1 cellular context compared by ENCODE assay signal in genomic region chr20:2108987-2109386, GRCh38.
TF ChIP-seq lines count a peak whose summit lies in the region.

No MANE protein-coding gene starts in this region.

TF ChIP-seq in IMR-90, 13 proteins besides CTCF, POLR2A, EP300 and RAD21 (continued from another document):
- TF ChIP-seq BHLHE40 (IDR thresholded peaks at IDR 0.05; ENCODE audit: low read depth, low read length) = no peak
- TF ChIP-seq, protein P1, sequence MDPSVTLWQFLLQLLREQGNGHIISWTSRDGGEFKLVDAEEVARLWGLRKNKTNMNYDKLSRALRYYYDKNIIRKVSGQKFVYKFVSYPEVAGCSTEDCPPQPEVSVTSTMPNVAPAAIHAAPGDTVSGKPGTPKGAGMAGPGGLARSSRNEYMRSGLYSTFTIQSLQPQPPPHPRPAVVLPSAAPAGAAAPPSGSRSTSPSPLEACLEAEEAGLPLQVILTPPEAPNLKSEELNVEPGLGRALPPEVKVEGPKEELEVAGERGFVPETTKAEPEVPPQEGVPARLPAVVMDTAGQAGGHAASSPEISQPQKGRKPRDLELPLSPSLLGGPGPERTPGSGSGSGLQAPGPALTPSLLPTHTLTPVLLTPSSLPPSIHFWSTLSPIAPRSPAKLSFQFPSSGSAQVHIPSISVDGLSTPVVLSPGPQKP (IDR thresholded peaks at IDR 0.05; ENCODE audit: borderline replicate concordance, low read depth, low read length) = no peak
- TF ChIP-seq, protein P2, sequence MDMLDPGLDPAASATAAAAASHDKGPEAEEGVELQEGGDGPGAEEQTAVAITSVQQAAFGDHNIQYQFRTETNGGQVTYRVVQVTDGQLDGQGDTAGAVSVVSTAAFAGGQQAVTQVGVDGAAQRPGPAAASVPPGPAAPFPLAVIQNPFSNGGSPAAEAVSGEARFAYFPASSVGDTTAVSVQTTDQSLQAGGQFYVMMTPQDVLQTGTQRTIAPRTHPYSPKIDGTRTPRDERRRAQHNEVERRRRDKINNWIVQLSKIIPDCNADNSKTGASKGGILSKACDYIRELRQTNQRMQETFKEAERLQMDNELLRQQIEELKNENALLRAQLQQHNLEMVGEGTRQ (IDR thresholded peaks at IDR 0.05; ENCODE audit: low read depth, low read length) = no peak
- no peak for TF ChIP-seq MAFK (IDR thresholded peaks at IDR 0.05; ENCODE audit: low read depth, low read length)
- no peak for TF ChIP-seq RCOR1 (IDR thresholded peaks at IDR 0.05; ENCODE audit: insufficient replicate concordance, low read length)
- peak; percentile 77 for TF ChIP-seq CEBPB (IDR thresholded peaks at IDR 0.05; ENCODE audit: low read depth, low read length)
- peak; percentile 46; the same call in 1 of the 2 replicates for TF ChIP-seq FOS (IDR thresholded peaks at IDR 0.05; ENCODE audit: low read depth, low read length)
- TF ChIP-seq CHD1 (IDR thresholded peaks at IDR 0.05; ENCODE audit: low read depth, low read length) = no peak
- no peak for TF ChIP-seq MXI1 (IDR thresholded peaks at IDR 0.05; ENCODE audit: borderline replicate concordance, low read depth, low read length)
- TF ChIP-seq SMC3 (IDR thresholded peaks at IDR 0.05; ENCODE audit: low read depth, low read length) = no peak
- no peak for TF ChIP-seq NFE2L2 (IDR thresholded peaks at IDR 0.05; ENCODE audit: low read depth, low read length)
- TF ChIP-seq MAZ (IDR thresholded peaks at IDR 0.05; ENCODE audit: borderline replicate concordance, low read depth, low read length) = no peak
